ENCODE assay signal across 16 cellular contexts in the genomic region with DNA sequence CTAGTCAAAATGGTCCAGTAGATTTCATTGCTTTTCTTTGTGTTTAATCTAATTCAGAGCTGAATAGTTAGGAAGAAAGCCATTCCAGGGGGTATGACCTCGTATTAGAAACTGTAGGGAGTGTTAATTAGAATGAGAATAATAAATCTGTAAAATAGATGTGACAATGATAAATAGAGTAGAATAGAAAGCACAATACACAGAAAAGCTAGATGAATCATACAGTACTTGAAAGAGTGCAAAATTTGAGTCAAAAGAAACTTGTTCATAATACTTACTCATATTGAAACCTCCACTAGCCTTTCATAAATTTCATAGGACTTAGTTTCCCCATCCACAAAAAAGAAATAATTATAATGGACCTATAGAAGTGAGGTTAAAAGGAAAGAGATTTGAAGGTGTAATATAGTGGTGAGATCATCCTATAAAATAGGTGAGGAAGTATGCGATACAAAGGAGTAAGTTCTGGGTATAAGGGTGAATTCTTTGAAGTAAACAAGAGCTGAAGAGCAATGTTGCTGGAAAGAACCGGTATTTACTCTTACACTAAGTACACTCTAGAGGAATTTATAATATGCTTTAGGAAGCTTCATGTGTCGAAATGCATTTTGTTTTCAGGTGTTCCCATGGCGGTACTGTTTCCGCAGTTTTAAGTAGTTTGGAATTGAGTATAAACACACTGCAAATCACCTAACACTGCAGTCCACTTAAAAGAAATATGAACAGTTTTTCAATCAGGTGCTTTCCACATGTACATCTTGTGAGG. TPM values are rescaled to one million over a fixed set of nuclear protein-coding genes. Genes with fewer than 3 reads are reported as not detected.
"Had no signal": no experiment of that assay in that cellular context is flagged by ENCODE, and none has a peak within 500 bp of the region (broad histone marks: within the 10 kb centered on the region; RNA-seq: fewer than 3 reads in every experiment).

No MANE protein-coding gene starts in this region.

- H3K4me3 ChIP-seq: prostate gland, skin epidermis, spleen, testis, tibial artery had no signal

- H3K9me3 ChIP-seq: prostate gland, spleen, testis, tibial artery had no signal

- H3K27ac ChIP-seq: parathyroid adenoma, prostate gland, skin epidermis, spleen, testis, tibial artery had no signal

- H2AFZ ChIP-seq: parathyroid adenoma had no signal

- H3K27me3 ChIP-seq: dorsolateral prefrontal cortex, spleen, testis, tibial artery had no signal

- H3K9ac ChIP-seq: parathyroid adenoma had no signal

- DNase-seq: dorsolateral prefrontal cortex; effector CD4-positive, alpha-beta T cell; head of caudate nucleus; right cardiac atrium; spleen; stimulated activated CD4-positive, alpha-beta T cell treated with anti-CD3 and anti-CD28 coated beads, Interleukin-4, amount 100 ng/mL, for 4 hours; stimulated activated naive CD8-positive, alpha-beta T cell treated with anti-CD3 and anti-CD28 coated beads, Interleukin-15, Interleukin-2, amounts not matched to agents 100 U/mL and 50 U/mL, for 24 hours; substantia nigra; testis; tibial artery had no signal

- H3K79me2 ChIP-seq: parathyroid adenoma had no signal

- H3K4me1 ChIP-seq: parathyroid adenoma, prostate gland, spleen, testis, tibial artery had no signal

- ATAC-seq: left lobe of liver; natural killer cell treated with Interleukin-12 subunit alpha and Interleukin-12 subunit beta and Interleukin-15 and Interleukin-18, amount 100 ng/mL, for 72 hours; right cardiac atrium; stimulated activated memory B cell treated with anti-CD40 and anti-IgM and Interleukin-4, amounts not matched to agents 10 μg/mL and 1 μg/mL and 100 μg/mL, for 72 hours; stimulated activated naive CD8-positive, alpha-beta T cell treated with anti-CD3 and anti-CD28 coated beads, Interleukin-15, Interleukin-2, amounts not matched to agents 100 U/mL and 50 U/mL, for 24 hours had no signal

- H3K36me3 ChIP-seq: prostate gland, spleen, tibial artery had no signal

RNA-seq across cellular contexts. Expression of a gene that starts 21.9 kb away (rescaled TPM):
- total RNA-seq: natural killer cell treated with Interleukin-12 subunit alpha and Interleukin-12 subunit beta and Interleukin-15 and Interleukin-18, amount 100 ng/mL, for 72 hours had no signal
